Comparison of ENCODE assay signal across 16 cellular contexts in genomic region chr15:29141908-29142747, GRCh38.
DNase-seq lines count a peak whose midpoint lies in the region; ATAC-seq and TF ChIP-seq lines count a peak whose summit lies in the region.
"Had no signal": no experiment of that assay in that cellular context is flagged by ENCODE, and none has a peak within 500 bp of the region (broad histone marks: within the 10 kb centered on the region; RNA-seq: fewer than 3 reads in every experiment).

No MANE protein-coding gene starts in this region.

- no peak overlapping the region for H3K4me2 ChIP-seq in PC-3 (ENCODE audit: low read length)
- no peak overlapping the region for H3K4me2 ChIP-seq in SK-N-SH

- DNase-seq in coronary artery (ENCODE audit: low spot score), result peak; percentile 52
- peak; percentile 38 for DNase-seq in posterior vena cava (ENCODE audit: low spot score)
- no peak for DNase-seq in PC-3
- DNase-seq in SK-N-SH, result no peak
- DNase-seq: activated naive CD4-positive, alpha-beta T cell; DND-41; GM23248; NCI-H524; SHP77; stimulated activated CD4-positive, alpha-beta T cell treated with anti-CD3 and anti-CD28 coated beads, Interleukin-4, amount 100 ng/mL, for 4 hours; stimulated activated naive CD8-positive, alpha-beta T cell treated with anti-CD3 and anti-CD28 coated beads, Interleukin-15, Interleukin-2, amounts not matched to agents 100 U/mL and 50 U/mL, for 24 hours had no signal

- POLR2A ChIA-PET in PC-3 (lab: Charles Lee; ENCODE audit: unreplicated experiment), result interaction anchor here (0.6 kb wide), 1 partner anchor 128 kb away, joined by 4 read pairs; no protein-coding TSS in a partner anchor
- POLR2A ChIA-PET in SK-N-SH (lab: Yijun Ruan, JAX), result no interaction called here

- H3K4me3 ChIP-seq in coronary artery (no peak overlapping the region), PC-3 (ENCODE audit: low read length) (no peak overlapping the region), SK-N-SH (ENCODE audit: low read depth in 2 of 2, low read length in 1 of 2) (no peak overlapping the region)
- H3K4me3 ChIP-seq: GM23248 had no signal

- CTCF ChIA-PET in PC-3 (lab: Charles Lee) (no interaction called here), SK-N-SH (lab: Yijun Ruan, JAX) (interaction anchor here (3.2 kb wide), 1 partner anchor 16 kb away, joined by 18 read pairs; no protein-coding TSS in a partner anchor)

- H3K9ac ChIP-seq in PC-3 (ENCODE audit: low read length) (no peak overlapping the region), SK-N-SH (no peak overlapping the region)
- H3K9ac ChIP-seq: GM23248 had no signal

- TF ChIP-seq EP300 in SK-N-SH (IDR thresholded peaks at IDR 0.05; ENCODE audit: borderline replicate concordance in 1 of 2, low read depth in 1 of 2, low read length in 1 of 2), result no peak

- ATAC-seq in GM18868 (IDR thresholded peaks at IDR 0.05; ENCODE audit: unreplicated experiment) (peak; percentile 64), HG03175 (IDR thresholded peaks at IDR 0.05; ENCODE audit: unreplicated experiment) (peak; percentile 72), PC-3 (no peak), HG03039 (IDR thresholded peaks at IDR 0.05; ENCODE audit: unreplicated experiment) (no peak), HG02623 (IDR thresholded peaks at IDR 0.05; ENCODE audit: unreplicated experiment) (no peak)
- ATAC-seq: right cardiac atrium; stimulated activated naive CD8-positive, alpha-beta T cell treated with anti-CD3 and anti-CD28 coated beads, Interleukin-15, Interleukin-2, amounts not matched to agents 100 U/mL and 50 U/mL, for 24 hours had no signal

- BruUV-seq in PC-3 (replicated peaks; lab: Mats Ljungman, UMichigan), result no TSS peak

- H2AFZ ChIP-seq in PC-3 (ENCODE audit: low read length) (no peak overlapping the region), SK-N-SH (ENCODE audit: low read depth) (no peak overlapping the region)
- H2AFZ ChIP-seq: GM23248 had no signal

- no peak for TF ChIP-seq CTCF in coronary artery (IDR thresholded peaks at IDR 0.05)
- TF ChIP-seq CTCF in PC-3 (conservative IDR thresholded peaks at IDR 0.05; ENCODE audit: low read depth, low read length), result no peak
- TF ChIP-seq CTCF in SK-N-SH (IDR thresholded peaks at IDR 0.05), result no peak

- 55% methylated on average over 9 of the region's 10 CpGs for WGBS in SK-N-SH (ENCODE audit: low lambda C conversion rate)

- H3K36me3 ChIP-seq in PC-3 (ENCODE audit: low read depth, low read length) (no peaks in the 10 kb centered on the region), SK-N-SH (replicated peaks in 1 of 2; ENCODE audit: control insufficient read depth in 1 of 2, insufficient read depth in 2 of 2, low read length in 1 of 2) (no peaks in the 10 kb centered on the region)

- H3K4me1 ChIP-seq in PC-3 (ENCODE audit: insufficient read depth, low read length) (peaks cover 8% of the 10 kb centered on the region; the same call in 1 of the 2 replicates), SK-N-SH (ENCODE audit: control insufficient read depth in 1 of 2, insufficient read depth in 2 of 2, low read depth in 1 of 2, low read length in 1 of 2) (peaks cover 0 to 10% of the 10 kb centered on the region in 2 experiments; a peak in 1 of 4 replicates)

- no peaks in the 10 kb centered on the region for H3K79me2 ChIP-seq in PC-3 (ENCODE audit: low read length)
- no peaks in the 10 kb centered on the region for H3K79me2 ChIP-seq in SK-N-SH (ENCODE audit: insufficient read depth)

- H3K9me2 ChIP-seq in PC-3 (replicated peaks; ENCODE audit: low read length), result no peaks in the 10 kb centered on the region
- no peaks in the 10 kb centered on the region for H3K9me2 ChIP-seq in SK-N-SH

- intact Hi-C loops in posterior vena cava (cut with DNase I) (no loop called here), PC-3 (cut with micrococcal nuclease) (no loop called here)

- no peaks in the 10 kb centered on the region for H3K9me3 ChIP-seq in PC-3 (ENCODE audit: low read length)
- H3K9me3 ChIP-seq in SK-N-SH, result no peaks in the 10 kb centered on the region

- H3F3A ChIP-seq in PC-3 (ENCODE audit: low read length, unreplicated experiment) (no peaks in the 10 kb centered on the region), SK-N-SH (replicated peaks; ENCODE audit: insufficient read depth) (no peaks in the 10 kb centered on the region)

- H3K27me3 ChIP-seq in PC-3 (ENCODE audit: low read length) (peaks cover 15% of the 10 kb centered on the region), SK-N-SH (ENCODE audit: insufficient read depth) (peaks cover 5% of the 10 kb centered on the region; the same call in 1 of the 2 replicates)

- H4K20me1 ChIP-seq in PC-3 (ENCODE audit: low read length) (no peaks in the 10 kb centered on the region), SK-N-SH (ENCODE audit: insufficient read depth) (no peaks in the 10 kb centered on the region)

- H3K27ac ChIP-seq in coronary artery (no peak overlapping the region), PC-3 (ENCODE audit: low read length) (no peak overlapping the region), SK-N-SH (ENCODE audit: low read depth in 2 of 2, low read length in 1 of 2) (no peak overlapping the region)
- H3K27ac ChIP-seq: GM23248 had no signal

- no peak for TF ChIP-seq RAD21 in SK-N-SH (IDR thresholded peaks at IDR 0.05; ENCODE audit: low read length)

TF ChIP-seq in SK-N-SH, 30 proteins besides CTCF, POLR2A, EP300 and RAD21:
- TF ChIP-seq NRF1 (IDR thresholded peaks at IDR 0.05; ENCODE audit: low read depth, low read length) (no peak), ZBTB33 (IDR thresholded peaks at IDR 0.05; ENCODE audit: borderline replicate concordance, low read depth) (no peak), CHD2 (IDR thresholded peaks at IDR 0.05; ENCODE audit: low read length, partially characterized antibody) (no peak)

Comparison
In these comparisons a context has a peak if more than half of its experiments do, and no peak if none do; other contexts are left out.
1. ATAC-seq: peak in GM18868 (single experiment) and HG03175 (single experiment); none in PC-3 (single experiment), HG03039 (single experiment) and HG02623 (single experiment).
2. DNase-seq: peak in coronary artery (single experiment) and posterior vena cava (single experiment); none in PC-3 (single experiment) and SK-N-SH (single experiment).